ENCODE assay signal across 1 cellular context in genomic region chr9:136965771-136966484, GRCh38.
TF ChIP-seq lines count a peak whose summit lies in the region.

No MANE protein-coding gene starts in this region.

TF ChIP-seq in K562, 482 proteins besides CTCF, POLR2A, EP300 and RAD21:
- TF ChIP-seq PKNOX1 (IDR thresholded peaks at IDR 0.05) (peak; percentile 55), MAX (CRISPR knock-in tag; IDR thresholded peaks at IDR 0.05) (peak; percentile 48; the same call in 1 of the 2 replicates), ILF3 (IDR thresholded peaks at IDR 0.05; ENCODE audit: borderline replicate concordance) (no peak), FIP1L1 (IDR thresholded peaks at IDR 0.05; ENCODE audit: low read depth, low read length, poor library complexity, severe bottlenecking) (no peak), L3MBTL2 (IDR thresholded peaks at IDR 0.05) (peak; percentile 71), CREM (IDR thresholded peaks at IDR 0.05; ENCODE audit: low read depth) (peak; percentile 54), ATF3 (IDR thresholded peaks at IDR 0.05) (peak; percentile 26; the same call in 1 of the 2 replicates), ATF3 (CRISPR knock-in tag; conservative IDR thresholded peaks at IDR 0.05) (no peak), BHLHE40 (IDR thresholded peaks at IDR 0.05; ENCODE audit: low read length) (0 out of 2 replicates have a peak, but pooled peaks have one; percentile 23), E2F1 (CRISPR knock-in tag; IDR thresholded peaks at IDR 0.05) (no peak), CBFA2T2 (conservative IDR thresholded peaks at IDR 0.05) (peak; percentile 57), USF1 (CRISPR knock-in tag; IDR thresholded peaks at IDR 0.05) (peak; percentile 79), ESRRA (IDR thresholded peaks at IDR 0.05; ENCODE audit: borderline replicate concordance, low read depth) (peak; percentile 91), HINFP (tag; conservative IDR thresholded peaks at IDR 0.05; ENCODE audit: low read depth) (no peak), CXXC5 (CRISPR knock-in tag; IDR thresholded peaks at IDR 0.05) (0 out of 2 replicates have a peak, but pooled peaks have one; percentile 16), TOE1 (IDR thresholded peaks at IDR 0.05; ENCODE audit: borderline replicate concordance) (peak; percentile 93; the same call in 1 of the 2 replicates), TOE1 (CRISPR knock-in tag; IDR thresholded peaks at IDR 0.05; ENCODE audit: borderline replicate concordance, low read depth) (no peak), ZBTB7A (IDR thresholded peaks at IDR 0.05; ENCODE audit: borderline replicate concordance, control insufficient read depth, low read depth, low read length) (peak; percentile 5; the same call in 1 of the 2 replicates), ZBED1 (IDR thresholded peaks at IDR 0.05) (no peak), CBX5 (IDR thresholded peaks at IDR 0.05; ENCODE audit: borderline replicate concordance, low read depth) (no peak), HMGN3 (IDR thresholded peaks at IDR 0.05; ENCODE audit: borderline replicate concordance, extremely low read depth, insufficient read length, low read depth, low read length) (no peak), USF2 (CRISPR knock-in tag; IDR thresholded peaks at IDR 0.05) (peak; percentile 74), NFXL1 (CRISPR knock-in tag; IDR thresholded peaks at IDR 0.05) (no peak), HLTF (IDR thresholded peaks at IDR 0.05) (no peak), MGA (IDR thresholded peaks at IDR 0.05) (0 out of 2 replicates have a peak, but pooled peaks have one; percentile 9), GTF2A2 (tag; IDR thresholded peaks at IDR 0.05) (no peak), CBX3 (IDR thresholded peaks at IDR 0.05; ENCODE audit: borderline replicate concordance in 1 of 2, low read length in 2 of 2) (no peak), RAD51 (IDR thresholded peaks at IDR 0.05; ENCODE audit: borderline replicate concordance, low read depth) (peak; percentile 93), TFE3 (CRISPR knock-in tag; IDR thresholded peaks at IDR 0.05) (peak; percentile 92), ARID2 (IDR thresholded peaks at IDR 0.05) (no peak), ATF1 (CRISPR knock-in tag; IDR thresholded peaks at IDR 0.05) (no peak), ATF1 (tag; IDR thresholded peaks at IDR 0.05) (peak; percentile 50; the same call in 1 of the 2 replicates), MEF2A (IDR thresholded peaks at IDR 0.05; ENCODE audit: control insufficient read depth, low read depth, low read length) (no peak)
TF ChIP-seq in K562: peak in this region for 17.
